10 cellular contexts compared by ENCODE assay signal in genomic region chr5:179612577-179613459, GRCh38. TPM values are rescaled to one million over a fixed set of nuclear protein-coding genes. Genes with fewer than 3 reads are reported as not detected.
DNase-seq lines count a peak whose midpoint lies in the region; ATAC-seq and TF ChIP-seq lines count a peak whose summit lies in the region.
"Had no signal": no experiment of that assay in that cellular context is flagged by ENCODE, and none has a peak within 500 bp of the region (broad histone marks: within the 10 kb centered on the region; RNA-seq: fewer than 3 reads in every experiment).

No MANE protein-coding gene starts in this region.

- peaks cover 75% of the 10 kb centered on the region for H3K4me1 Mint-ChIP-seq in activated naive CD4-positive, alpha-beta T cell treated with anti-CD3 and anti-CD28 coated beads, Interleukin-2, amount 50 U/mL, for 24 hours
- H3K4me1 Mint-ChIP-seq in endothelial cell (ENCODE audit: unreplicated experiment), result peaks cover 32% of the 10 kb centered on the region
- peaks cover 35% of the 10 kb centered on the region for H3K4me1 Mint-ChIP-seq in type B pancreatic cell (ENCODE audit: unreplicated experiment)

- peak overlapping the region; percentile 87 for H3K27ac Mint-ChIP-seq in activated naive CD4-positive, alpha-beta T cell treated with anti-CD3 and anti-CD28 coated beads, Interleukin-2, amount 50 U/mL, for 24 hours
- peak overlapping the region; percentile 74 for H3K27ac Mint-ChIP-seq in endothelial cell (ENCODE audit: unreplicated experiment)
- H3K27ac Mint-ChIP-seq in type B pancreatic cell, result peak overlapping the region; percentile 86

- peak overlapping the region; percentile 36 for H3K4me3 Mint-ChIP-seq in activated naive CD4-positive, alpha-beta T cell treated with anti-CD3 and anti-CD28 coated beads, Interleukin-2, amount 50 U/mL, for 24 hours
- peak overlapping the region; percentile 81 for H3K4me3 Mint-ChIP-seq in endothelial cell (ENCODE audit: unreplicated experiment)
- peak overlapping the region; percentile 64 for H3K4me3 Mint-ChIP-seq in type B pancreatic cell

- no peaks in the 10 kb centered on the region for H3K27me3 Mint-ChIP-seq in activated naive CD4-positive, alpha-beta T cell treated with anti-CD3 and anti-CD28 coated beads, Interleukin-2, amount 50 U/mL, for 24 hours
- H3K27me3 Mint-ChIP-seq in endothelial cell (ENCODE audit: unreplicated experiment), result peaks cover 29% of the 10 kb centered on the region
- H3K27me3 Mint-ChIP-seq in type B pancreatic cell, result no peaks in the 10 kb centered on the region

- H3K9me3 Mint-ChIP-seq in activated naive CD4-positive, alpha-beta T cell treated with anti-CD3 and anti-CD28 coated beads, Interleukin-2, amount 50 U/mL, for 24 hours, result no peaks in the 10 kb centered on the region
- H3K9me3 Mint-ChIP-seq in endothelial cell (ENCODE audit: unreplicated experiment) (no peaks in the 10 kb centered on the region), type B pancreatic cell (no peaks in the 10 kb centered on the region)

- DNase-seq in activated naive CD4-positive, alpha-beta T cell treated with anti-CD3 and anti-CD28 coated beads, Interleukin-2, amount 50 U/mL, for 16 hours, result no peak
- peak; percentile 43 for DNase-seq in SK-N-DZ (ENCODE audit: low spot score)
- no peak for DNase-seq in endothelial cell (ENCODE audit: low spot score)
- no peak for DNase-seq in type B pancreatic cell (ENCODE audit: extremely low spot score, unreplicated experiment)
- DNase-seq in NCI-H1436 treated with DMSO at 0.1 percent for 48 hours (lab: John Stamatoyannopoulos, UW), result no peak
- DNase-seq: MV-4-11, PC-3 had no signal

- TF ChIP-seq CTCF in endothelial cell (IDR thresholded peaks at IDR 0.05; ENCODE audit: unreplicated experiment) (no peak), type B pancreatic cell (conservative IDR thresholded peaks at IDR 0.05) (no peak)

- H3K36me3 Mint-ChIP-seq in activated naive CD4-positive, alpha-beta T cell treated with anti-CD3 and anti-CD28 coated beads, Interleukin-2, amount 50 U/mL, for 24 hours, result peaks cover 40% of the 10 kb centered on the region
- H3K36me3 Mint-ChIP-seq in endothelial cell (ENCODE audit: low read depth, unreplicated experiment) (peaks cover 72% of the 10 kb centered on the region), type B pancreatic cell (peaks cover 68% of the 10 kb centered on the region)

- ATAC-seq in HG02759 (IDR thresholded peaks at IDR 0.05; ENCODE audit: unreplicated experiment), result no peak
- ATAC-seq in GM21515 (IDR thresholded peaks at IDR 0.05; ENCODE audit: unreplicated experiment), result no peak

RNA-seq across cellular contexts. Expression of gene HNRNPH1, which starts 10.7 kb away (rescaled TPM):
- polyA plus RNA-seq in SK-N-DZ (2014; cell fraction: cytosol; rRNA removed), result 473 and 506 TPM in 2 replicates
- 1,378 and 1,791 TPM in 2 replicates for polyA plus RNA-seq in SK-N-DZ (2014; cell fraction: nucleus; rRNA removed)
- total RNA-seq in endothelial cell (ENCODE audit: unreplicated experiment) (852 TPM), type B pancreatic cell (ENCODE audit: low replicate concordance) (560 and 893 TPM in 2 replicates)
